Comparison of ENCODE assay signal across 1 cellular context in genomic region chr9:671997-672396, GRCh38.
TF ChIP-seq lines count a peak whose summit lies in the region.

No MANE protein-coding gene starts in this region.

TF ChIP-seq in IMR-90, 13 proteins besides CTCF, POLR2A, EP300 and RAD21 (continued from another document):
- TF ChIP-seq CEBPB (IDR thresholded peaks at IDR 0.05; ENCODE audit: low read depth, low read length) (no peak), MXI1 (IDR thresholded peaks at IDR 0.05; ENCODE audit: borderline replicate concordance, low read depth, low read length) (no peak), SMC3 (IDR thresholded peaks at IDR 0.05; ENCODE audit: low read depth, low read length) (no peak)
